In genomic region chr1:101309334-101310221, GRCh38 we compare ENCODE assay signal across 8 cellular contexts.
DNase-seq lines count a peak whose midpoint lies in the region; ATAC-seq and TF ChIP-seq lines count a peak whose summit lies in the region.

No MANE protein-coding gene starts in this region.

- 5 to 15% methylated on average over 29 to 31 of the region's 37 CpGs for WGBS in gastroesophageal sphincter (ENCODE audit: low coverage in 1 of 2), 2 donors
- 8 to 10% methylated on average over 36 to 37 of the region's 37 CpGs for WGBS in thyroid gland, 2 donors

- H3K4me3 ChIP-seq in HUES48 (ENCODE audit: low read depth, low read length) (peak overlapping the region; percentile 71), gastroesophageal sphincter (peak overlapping the region in 1 of 2 donors; percentile 45), thyroid gland (replicated peaks in 1 of 3) (peak overlapping the region in 2 of 3 donors; percentile 16 to 23)

- H3K27me3 ChIP-seq in HUES48 (ENCODE audit: control insufficient read depth, insufficient read depth, low read length) (peaks cover 7% of the 10 kb centered on the region; the same call in 1 of the 2 replicates), gastroesophageal sphincter (peaks cover 27% of the 10 kb centered on the region), thyroid gland (no peaks in the 10 kb centered on the region)

- TF ChIP-seq POLR2A in gastroesophageal sphincter (IDR thresholded peaks at IDR 0.05) (no peak), thyroid gland (IDR thresholded peaks at IDR 0.05) (no peak)

- no peaks in the 10 kb centered on the region for H3K9me3 ChIP-seq in HUES48 (ENCODE audit: control insufficient read depth, insufficient read depth, low read length)
- H3K9me3 ChIP-seq in gastroesophageal sphincter = no peaks in the 10 kb centered on the region
- H3K9me3 ChIP-seq in thyroid gland = no peaks in the 10 kb centered on the region

- TF ChIP-seq CTCF in gastroesophageal sphincter (IDR thresholded peaks at IDR 0.05) (peak; percentile 57 to 87 (median 68)), thyroid gland (IDR thresholded peaks at IDR 0.05) (peak; percentile 40 to 88 (median 60))

- TF ChIP-seq EP300 in gastroesophageal sphincter (IDR thresholded peaks at IDR 0.05) = no peak

- peak overlapping the region; percentile 65; the same call in 1 of the 2 replicates for H3K9ac ChIP-seq in HUES48 (ENCODE audit: low read depth, low read length)

- peak; percentile 43 for ATAC-seq in GM21381 (IDR thresholded peaks at IDR 0.05; ENCODE audit: unreplicated experiment)
- peak; percentile 65 for ATAC-seq in gastroesophageal sphincter

- no peaks in the 10 kb centered on the region for H3K36me3 ChIP-seq in HUES48 (ENCODE audit: control insufficient read depth, insufficient read depth, low read length)
- H3K36me3 ChIP-seq in gastroesophageal sphincter = no peaks in the 10 kb centered on the region
- H3K36me3 ChIP-seq in thyroid gland = no peaks in the 10 kb centered on the region

- H3K27ac ChIP-seq in HUES48 (ENCODE audit: low read depth, low read length) (peak overlapping the region; percentile 62), gastroesophageal sphincter (no peak overlapping the region), thyroid gland (no peak overlapping the region)

- DNase-seq in DMS153 (lab: John Stamatoyannopoulos, UW) (peak; percentile 31), RPMI7951 (ENCODE audit: low read depth) (peak; percentile 47), activated gamma-delta T cell treated with Interleukin-2 at 50 U/mL for 16 hours (peak; percentile 73), occipital lobe (lab: John Stamatoyannopoulos, UW) (peak; percentile 37), thyroid gland (peak; percentile 29 to 54)

- intact Hi-C loops in thyroid gland (cut with DNase I) = no loop called here

- H3K4me1 ChIP-seq in HUES48 (ENCODE audit: control insufficient read depth, insufficient read depth, low read length) = peaks cover 16% of the 10 kb centered on the region
- peaks cover 0 to 12% (median 6%) of the 10 kb centered on the region in 3 donors for H3K4me1 ChIP-seq in gastroesophageal sphincter
- H3K4me1 ChIP-seq in thyroid gland = peaks cover 0 to 4% of the 10 kb centered on the region in 2 donors
